In the genomic region with DNA sequence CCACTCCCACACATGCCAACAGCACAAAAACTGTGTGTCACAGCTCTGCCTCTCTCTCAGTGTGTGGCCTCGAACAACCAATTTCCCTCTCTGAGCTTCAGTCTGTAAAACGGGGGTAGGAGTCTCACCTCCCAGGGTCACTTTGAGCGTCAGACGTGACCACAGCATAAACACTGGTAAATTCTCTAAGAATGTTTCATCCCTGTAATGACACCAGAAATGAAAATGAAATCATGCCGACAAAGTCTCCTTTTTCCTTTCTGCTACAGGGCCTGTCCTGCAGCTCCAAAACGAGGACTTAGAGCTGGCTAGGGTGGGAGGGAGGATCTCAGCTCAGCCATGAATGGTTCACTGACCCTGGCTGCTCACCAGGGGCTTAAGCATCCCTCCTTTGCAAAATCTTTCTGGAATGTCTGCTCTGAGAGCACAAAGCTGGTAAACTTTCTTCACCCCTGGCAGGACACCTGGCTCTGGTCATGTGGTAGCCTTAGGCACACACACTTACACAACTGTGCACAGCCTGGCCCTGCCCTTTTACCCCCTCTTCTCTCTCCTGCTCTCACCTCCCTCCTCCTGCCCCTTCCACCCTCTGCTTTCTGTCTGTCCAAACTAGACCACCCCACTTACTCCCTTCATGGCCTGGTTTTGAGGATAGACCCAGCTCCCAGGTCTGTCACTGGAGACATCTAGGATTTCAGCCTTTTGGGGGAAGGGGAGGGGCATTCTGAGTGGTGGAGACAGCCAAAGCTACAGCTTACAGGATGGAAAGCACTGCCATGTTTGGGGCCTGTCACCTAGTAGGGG, we compare ENCODE assay signal across 8 cellular contexts. TPM values are rescaled to one million over a fixed set of nuclear protein-coding genes. Genes with fewer than 3 reads are reported as not detected.
DNase-seq lines count a peak whose midpoint lies in the region; ATAC-seq and TF ChIP-seq lines count a peak whose summit lies in the region.

No MANE protein-coding gene starts in this region.

- TF ChIP-seq CTCF in foreskin keratinocyte (conservative IDR thresholded peaks at IDR 0.05) (no peak), gastrocnemius medialis (IDR thresholded peaks at IDR 0.05 in 4 of 5, conservative IDR thresholded peaks at IDR 0.05 in 1 of 5) (no peak), GM10248 (IDR thresholded peaks at IDR 0.05; ENCODE audit: control extremely low read depth, extremely low read depth, low read depth, missing control alignments) (no peak)

- TF ChIP-seq POLR2A in gastrocnemius medialis (IDR thresholded peaks at IDR 0.05) = no peak

- peaks cover 18% of the 10 kb centered on the region for H3K4me1 ChIP-seq in foreskin keratinocyte
- H3K4me1 ChIP-seq in gastrocnemius medialis = peaks cover 43 to 53% of the 10 kb centered on the region in 2 donors

- no peak overlapping the region for H3K4me3 ChIP-seq in gastrocnemius medialis

- CTCF ChIA-PET in GM10248 (lab: Yijun Ruan, JAX) = interaction anchor here (1.1 to 1.9 kb wide), 4 partner anchors 10 to 36 kb away, joined by 3 to 6 read pairs (median 4); no protein-coding TSS in a partner anchor

- H3K27me3 ChIP-seq in foreskin keratinocyte (no peaks in the 10 kb centered on the region), gastrocnemius medialis (no peaks in the 10 kb centered on the region)

- peak; percentile 73 for DNase-seq in ELF-1 (ENCODE audit: low read depth, low spot score)
- DNase-seq in SW480 (ENCODE audit: low spot score) = peak; percentile 54
- DNase-seq in foreskin keratinocyte = peak in 1 of 2 donors; percentile 73
- peak; percentile 58 to 82 for DNase-seq in gastrocnemius medialis
- no peak for DNase-seq in NCI-H774 (lab: John Stamatoyannopoulos, UW)
- DNase-seq in SHP77 (lab: John Stamatoyannopoulos, UW) = no peak
- no peak for DNase-seq in GDM1 (lab: John Stamatoyannopoulos, UW)
- DNase-seq in GM10248 (ENCODE audit: extremely low spot score) = no peak

- in situ Hi-C loops in gastrocnemius medialis (cut with MboI; ENCODE audit: low sequenced_read_pairs in 4 of 4) = no loop called here

- POLR2A ChIA-PET in GM10248 (lab: Yijun Ruan, JAX) = no interaction called here

- H3K9me3 ChIP-seq in gastrocnemius medialis = no peaks in the 10 kb centered on the region

- H3K27ac ChIP-seq in foreskin keratinocyte (no peak overlapping the region), gastrocnemius medialis (peak overlapping the region; percentile 27 to 77 (median 34))

- ATAC-seq in foreskin keratinocyte = peak; percentile 28
- ATAC-seq in gastrocnemius medialis = peak; percentile 47 to 61

- intact Hi-C loops in gastrocnemius medialis (cut with DNase I; ENCODE audit: low total_unique reads) = loop anchor here (2.0 kb wide), 1 partner anchor 14 kb away; no protein-coding TSS in a partner anchor

- H3K36me3 ChIP-seq in gastrocnemius medialis = no peaks in the 10 kb centered on the region

RNA-seq across cellular contexts. Expression of a gene that starts 12.3 kb away (rescaled TPM):
- 41.4 and 43.3 TPM in 2 replicates for total RNA-seq in foreskin keratinocyte
- 39.5 and 40.8 TPM in 2 replicates for polyA plus RNA-seq in foreskin keratinocyte
- 10 to 100 TPM; 10.2 to 23.9 (median 15.8) TPM for total RNA-seq in gastrocnemius medialis

Comparison
In these comparisons a context has a peak if more than half of its experiments do, and no peak if none do; other contexts are left out.
1. DNase-seq: peak in ELF-1 (single experiment), SW480 (single experiment) and gastrocnemius medialis (2 of 2); none in NCI-H774 (single experiment), SHP77 (0 of 2), GDM1 (single experiment) and GM10248 (single experiment).